Comparison of ENCODE assay signal across 2 cellular contexts in the genomic region with DNA sequence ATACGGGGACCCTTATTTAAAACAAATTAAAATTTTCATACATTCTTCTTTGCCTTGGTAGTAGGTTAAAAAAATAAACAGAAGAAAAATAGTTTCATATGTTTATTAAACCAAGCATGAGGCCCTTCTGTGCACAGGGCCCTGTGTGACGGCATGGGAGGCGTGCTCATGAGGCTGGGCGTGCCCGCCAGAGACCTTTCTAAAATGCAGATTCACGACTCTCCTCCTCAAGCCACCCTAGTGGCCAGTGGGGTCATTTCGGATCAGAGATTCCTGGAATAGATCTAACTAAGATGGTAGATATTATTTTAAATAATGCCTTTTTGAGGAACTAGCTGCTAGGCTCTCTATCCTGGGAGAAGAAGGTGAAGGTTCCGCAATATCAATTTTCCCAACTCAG.
TF ChIP-seq lines count a peak whose summit lies in the region.

No MANE protein-coding gene starts in this region.

TF ChIP-seq in IMR-90, 13 proteins besides CTCF, POLR2A, EP300 and RAD21:
- no peak for TF ChIP-seq BHLHE40 (IDR thresholded peaks at IDR 0.05; ENCODE audit: low read depth, low read length)
- TF ChIP-seq RFX5 (IDR thresholded peaks at IDR 0.05; ENCODE audit: low read depth, low read length) = no peak
- no peak for TF ChIP-seq CHD1 (IDR thresholded peaks at IDR 0.05; ENCODE audit: low read depth, low read length)
- TF ChIP-seq, protein P1, sequence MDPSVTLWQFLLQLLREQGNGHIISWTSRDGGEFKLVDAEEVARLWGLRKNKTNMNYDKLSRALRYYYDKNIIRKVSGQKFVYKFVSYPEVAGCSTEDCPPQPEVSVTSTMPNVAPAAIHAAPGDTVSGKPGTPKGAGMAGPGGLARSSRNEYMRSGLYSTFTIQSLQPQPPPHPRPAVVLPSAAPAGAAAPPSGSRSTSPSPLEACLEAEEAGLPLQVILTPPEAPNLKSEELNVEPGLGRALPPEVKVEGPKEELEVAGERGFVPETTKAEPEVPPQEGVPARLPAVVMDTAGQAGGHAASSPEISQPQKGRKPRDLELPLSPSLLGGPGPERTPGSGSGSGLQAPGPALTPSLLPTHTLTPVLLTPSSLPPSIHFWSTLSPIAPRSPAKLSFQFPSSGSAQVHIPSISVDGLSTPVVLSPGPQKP (IDR thresholded peaks at IDR 0.05; ENCODE audit: borderline replicate concordance, low read depth, low read length) = no peak
- TF ChIP-seq MAFK (IDR thresholded peaks at IDR 0.05; ENCODE audit: low read depth, low read length) = no peak
- TF ChIP-seq SMC3 (IDR thresholded peaks at IDR 0.05; ENCODE audit: low read depth, low read length) = no peak
- TF ChIP-seq MXI1 (IDR thresholded peaks at IDR 0.05; ENCODE audit: borderline replicate concordance, low read depth, low read length) = no peak
- no peak for TF ChIP-seq CEBPB (IDR thresholded peaks at IDR 0.05; ENCODE audit: low read depth, low read length)
- TF ChIP-seq, protein P2, sequence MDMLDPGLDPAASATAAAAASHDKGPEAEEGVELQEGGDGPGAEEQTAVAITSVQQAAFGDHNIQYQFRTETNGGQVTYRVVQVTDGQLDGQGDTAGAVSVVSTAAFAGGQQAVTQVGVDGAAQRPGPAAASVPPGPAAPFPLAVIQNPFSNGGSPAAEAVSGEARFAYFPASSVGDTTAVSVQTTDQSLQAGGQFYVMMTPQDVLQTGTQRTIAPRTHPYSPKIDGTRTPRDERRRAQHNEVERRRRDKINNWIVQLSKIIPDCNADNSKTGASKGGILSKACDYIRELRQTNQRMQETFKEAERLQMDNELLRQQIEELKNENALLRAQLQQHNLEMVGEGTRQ (IDR thresholded peaks at IDR 0.05; ENCODE audit: low read depth, low read length) = no peak
- no peak for TF ChIP-seq RCOR1 (IDR thresholded peaks at IDR 0.05; ENCODE audit: insufficient replicate concordance, low read length)
- TF ChIP-seq FOS (IDR thresholded peaks at IDR 0.05; ENCODE audit: low read depth, low read length) = no peak
- TF ChIP-seq NFE2L2 (IDR thresholded peaks at IDR 0.05; ENCODE audit: low read depth, low read length) = no peak
- TF ChIP-seq MAZ (IDR thresholded peaks at IDR 0.05; ENCODE audit: borderline replicate concordance, low read depth, low read length) = no peak

TF ChIP-seq in H1, 55 proteins besides CTCF, POLR2A, EP300 and RAD21:
- no peak for TF ChIP-seq SP2 (IDR thresholded peaks at IDR 0.05; ENCODE audit: low read length)
- TF ChIP-seq PHF8 (conservative IDR thresholded peaks at IDR 0.05; ENCODE audit: low read depth, low read length) = no peak
- no peak for TF ChIP-seq NANOG (IDR thresholded peaks at IDR 0.05; ENCODE audit: insufficient read depth, low read depth, low read length, poor library complexity, severe bottlenecking)
- TF ChIP-seq SP4 (IDR thresholded peaks at IDR 0.05; ENCODE audit: low read length) = no peak
- no peak for TF ChIP-seq EZH2 (IDR thresholded peaks at IDR 0.05; ENCODE audit: low read depth, low read length, severe bottlenecking)
- TF ChIP-seq GABPA (IDR thresholded peaks at IDR 0.05; ENCODE audit: borderline replicate concordance, insufficient read depth, low read length) = no peak
- TF ChIP-seq RNF2 (IDR thresholded peaks at IDR 0.05; ENCODE audit: borderline replicate concordance, low read depth, low read length, missing control alignments, poor library complexity, severe bottlenecking) = no peak
- TF ChIP-seq TAF1 (IDR thresholded peaks at IDR 0.05; ENCODE audit: low read depth, low read length) = no peak
- TF ChIP-seq SRF (IDR thresholded peaks at IDR 0.05; ENCODE audit: low read depth, low read length) = no peak
TF ChIP-seq in H1: peak in this region for 0.
